Comparison of ENCODE assay signal across 2 cellular contexts in genomic region chr3:147417896-147418295, GRCh38.
TF ChIP-seq lines count a peak whose summit lies in the region.

No MANE protein-coding gene starts in this region.

TF ChIP-seq in GM23338, 12 proteins besides CTCF, POLR2A, EP300 and RAD21:
- TF ChIP-seq EZH2 (IDR thresholded peaks at IDR 0.05; ENCODE audit: low read depth, unreplicated experiment) (no peak), JUNB (IDR thresholded peaks at IDR 0.05; ENCODE audit: unreplicated experiment) (no peak), NANOG (IDR thresholded peaks at IDR 0.05; ENCODE audit: borderline replicate concordance) (no peak), ETS1 (IDR thresholded peaks at IDR 0.05) (no peak), CREB1 (CRISPR knock-in tag; IDR thresholded peaks at IDR 0.05; ENCODE audit: low read depth) (no peak), EZH2phosphoT487 (IDR thresholded peaks at IDR 0.05; ENCODE audit: unreplicated experiment) (no peak), POLR2AphosphoS5 (IDR thresholded peaks at IDR 0.05; ENCODE audit: low read depth) (no peak), STAT1 (IDR thresholded peaks at IDR 0.05; ENCODE audit: unreplicated experiment) (no peak), ZNF114 (CRISPR knock-in tag; IDR thresholded peaks at IDR 0.05) (no peak)
- TF ChIP-seq, protein P1, sequence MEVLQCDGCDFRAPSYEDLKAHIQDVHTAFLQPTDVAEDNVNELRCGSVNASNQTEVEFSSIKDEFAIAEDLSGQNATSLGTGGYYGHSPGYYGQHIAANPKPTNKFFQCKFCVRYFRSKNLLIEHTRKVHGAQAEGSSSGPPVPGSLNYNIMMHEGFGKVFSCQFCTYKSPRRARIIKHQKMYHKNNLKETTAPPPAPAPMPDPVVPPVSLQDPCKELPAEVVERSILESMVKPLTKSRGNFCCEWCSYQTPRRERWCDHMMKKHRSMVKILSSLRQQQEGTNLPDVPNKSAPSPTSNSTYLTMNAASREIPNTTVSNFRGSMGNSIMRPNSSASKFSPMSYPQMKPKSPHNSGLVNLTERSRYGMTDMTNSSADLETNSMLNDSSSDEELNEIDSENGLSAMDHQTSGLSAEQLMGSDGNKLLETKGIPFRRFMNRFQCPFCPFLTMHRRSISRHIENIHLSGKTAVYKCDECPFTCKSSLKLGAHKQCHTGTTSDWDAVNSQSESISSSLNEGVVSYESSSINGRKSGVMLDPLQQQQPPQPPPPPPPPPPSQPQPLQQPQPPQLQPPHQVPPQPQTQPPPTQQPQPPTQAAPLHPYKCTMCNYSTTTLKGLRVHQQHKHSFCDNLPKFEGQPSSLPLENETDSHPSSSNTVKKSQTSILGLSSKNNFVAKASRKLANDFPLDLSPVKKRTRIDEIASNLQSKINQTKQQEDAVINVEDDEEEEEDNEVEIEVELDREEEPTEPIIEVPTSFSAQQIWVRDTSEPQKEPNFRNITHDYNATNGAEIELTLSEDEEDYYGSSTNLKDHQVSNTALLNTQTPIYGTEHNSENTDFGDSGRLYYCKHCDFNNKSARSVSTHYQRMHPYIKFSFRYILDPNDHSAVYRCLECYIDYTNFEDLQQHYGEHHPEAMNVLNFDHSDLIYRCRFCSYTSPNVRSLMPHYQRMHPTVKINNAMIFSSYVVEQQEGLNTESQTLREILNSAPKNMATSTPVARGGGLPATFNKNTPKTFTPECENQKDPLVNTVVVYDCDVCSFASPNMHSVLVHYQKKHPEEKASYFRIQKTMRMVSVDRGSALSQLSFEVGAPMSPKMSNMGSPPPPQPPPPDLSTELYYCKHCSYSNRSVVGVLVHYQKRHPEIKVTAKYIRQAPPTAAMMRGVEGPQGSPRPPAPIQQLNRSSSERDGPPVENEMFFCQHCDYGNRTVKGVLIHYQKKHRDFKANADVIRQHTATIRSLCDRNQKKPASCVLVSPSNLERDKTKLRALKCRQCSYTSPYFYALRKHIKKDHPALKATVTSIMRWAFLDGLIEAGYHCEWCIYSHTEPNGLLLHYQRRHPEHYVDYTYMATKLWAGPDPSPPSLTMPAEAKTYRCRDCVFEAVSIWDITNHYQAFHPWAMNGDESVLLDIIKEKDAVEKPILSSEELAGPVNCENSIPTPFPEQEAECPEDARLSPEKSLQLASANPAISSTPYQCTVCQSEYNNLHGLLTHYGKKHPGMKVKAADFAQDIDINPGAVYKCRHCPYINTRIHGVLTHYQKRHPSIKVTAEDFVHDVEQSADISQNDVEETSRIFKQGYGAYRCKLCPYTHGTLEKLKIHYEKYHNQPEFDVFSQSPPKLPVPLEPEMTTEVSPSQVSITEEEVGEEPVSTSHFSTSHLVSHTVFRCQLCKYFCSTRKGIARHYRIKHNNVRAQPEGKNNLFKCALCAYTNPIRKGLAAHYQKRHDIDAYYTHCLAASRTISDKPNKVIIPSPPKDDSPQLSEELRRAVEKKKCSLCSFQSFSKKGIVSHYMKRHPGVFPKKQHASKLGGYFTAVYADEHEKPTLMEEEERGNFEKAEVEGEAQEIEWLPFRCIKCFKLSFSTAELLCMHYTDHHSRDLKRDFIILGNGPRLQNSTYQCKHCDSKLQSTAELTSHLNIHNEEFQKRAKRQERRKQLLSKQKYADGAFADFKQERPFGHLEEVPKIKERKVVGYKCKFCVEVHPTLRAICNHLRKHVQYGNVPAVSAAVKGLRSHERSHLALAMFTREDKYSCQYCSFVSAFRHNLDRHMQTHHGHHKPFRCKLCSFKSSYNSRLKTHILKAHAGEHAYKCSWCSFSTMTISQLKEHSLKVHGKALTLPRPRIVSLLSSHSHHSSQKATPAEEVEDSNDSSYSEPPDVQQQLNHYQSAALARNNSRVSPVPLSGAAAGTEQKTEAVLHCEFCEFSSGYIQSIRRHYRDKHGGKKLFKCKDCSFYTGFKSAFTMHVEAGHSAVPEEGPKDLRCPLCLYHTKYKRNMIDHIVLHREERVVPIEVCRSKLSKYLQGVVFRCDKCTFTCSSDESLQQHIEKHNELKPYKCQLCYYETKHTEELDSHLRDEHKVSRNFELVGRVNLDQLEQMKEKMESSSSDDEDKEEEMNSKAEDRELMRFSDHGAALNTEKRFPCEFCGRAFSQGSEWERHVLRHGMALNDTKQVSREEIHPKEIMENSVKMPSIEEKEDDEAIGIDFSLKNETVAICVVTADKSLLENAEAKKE (CRISPR knock-in tag; IDR thresholded peaks at IDR 0.05): no peak
- TF ChIP-seq, protein P2, sequence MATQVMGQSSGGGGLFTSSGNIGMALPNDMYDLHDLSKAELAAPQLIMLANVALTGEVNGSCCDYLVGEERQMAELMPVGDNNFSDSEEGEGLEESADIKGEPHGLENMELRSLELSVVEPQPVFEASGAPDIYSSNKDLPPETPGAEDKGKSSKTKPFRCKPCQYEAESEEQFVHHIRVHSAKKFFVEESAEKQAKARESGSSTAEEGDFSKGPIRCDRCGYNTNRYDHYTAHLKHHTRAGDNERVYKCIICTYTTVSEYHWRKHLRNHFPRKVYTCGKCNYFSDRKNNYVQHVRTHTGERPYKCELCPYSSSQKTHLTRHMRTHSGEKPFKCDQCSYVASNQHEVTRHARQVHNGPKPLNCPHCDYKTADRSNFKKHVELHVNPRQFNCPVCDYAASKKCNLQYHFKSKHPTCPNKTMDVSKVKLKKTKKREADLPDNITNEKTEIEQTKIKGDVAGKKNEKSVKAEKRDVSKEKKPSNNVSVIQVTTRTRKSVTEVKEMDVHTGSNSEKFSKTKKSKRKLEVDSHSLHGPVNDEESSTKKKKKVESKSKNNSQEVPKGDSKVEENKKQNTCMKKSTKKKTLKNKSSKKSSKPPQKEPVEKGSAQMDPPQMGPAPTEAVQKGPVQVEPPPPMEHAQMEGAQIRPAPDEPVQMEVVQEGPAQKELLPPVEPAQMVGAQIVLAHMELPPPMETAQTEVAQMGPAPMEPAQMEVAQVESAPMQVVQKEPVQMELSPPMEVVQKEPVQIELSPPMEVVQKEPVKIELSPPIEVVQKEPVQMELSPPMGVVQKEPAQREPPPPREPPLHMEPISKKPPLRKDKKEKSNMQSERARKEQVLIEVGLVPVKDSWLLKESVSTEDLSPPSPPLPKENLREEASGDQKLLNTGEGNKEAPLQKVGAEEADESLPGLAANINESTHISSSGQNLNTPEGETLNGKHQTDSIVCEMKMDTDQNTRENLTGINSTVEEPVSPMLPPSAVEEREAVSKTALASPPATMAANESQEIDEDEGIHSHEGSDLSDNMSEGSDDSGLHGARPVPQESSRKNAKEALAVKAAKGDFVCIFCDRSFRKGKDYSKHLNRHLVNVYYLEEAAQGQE (IDR thresholded peaks at IDR 0.05; ENCODE audit: unreplicated experiment): no peak

TF ChIP-seq in endothelial cell of umbilical vein, 7 proteins besides CTCF, POLR2A, EP300 and RAD21:
- TF ChIP-seq EZH2 (IDR thresholded peaks at IDR 0.05; ENCODE audit: borderline replicate concordance, low read depth, low read length, severe bottlenecking): peak; percentile 7
- TF ChIP-seq MYC (IDR thresholded peaks at IDR 0.05; ENCODE audit: low read depth, low read length): no peak
